ENCODE assay signal across 8 cellular contexts in the genomic region with DNA sequence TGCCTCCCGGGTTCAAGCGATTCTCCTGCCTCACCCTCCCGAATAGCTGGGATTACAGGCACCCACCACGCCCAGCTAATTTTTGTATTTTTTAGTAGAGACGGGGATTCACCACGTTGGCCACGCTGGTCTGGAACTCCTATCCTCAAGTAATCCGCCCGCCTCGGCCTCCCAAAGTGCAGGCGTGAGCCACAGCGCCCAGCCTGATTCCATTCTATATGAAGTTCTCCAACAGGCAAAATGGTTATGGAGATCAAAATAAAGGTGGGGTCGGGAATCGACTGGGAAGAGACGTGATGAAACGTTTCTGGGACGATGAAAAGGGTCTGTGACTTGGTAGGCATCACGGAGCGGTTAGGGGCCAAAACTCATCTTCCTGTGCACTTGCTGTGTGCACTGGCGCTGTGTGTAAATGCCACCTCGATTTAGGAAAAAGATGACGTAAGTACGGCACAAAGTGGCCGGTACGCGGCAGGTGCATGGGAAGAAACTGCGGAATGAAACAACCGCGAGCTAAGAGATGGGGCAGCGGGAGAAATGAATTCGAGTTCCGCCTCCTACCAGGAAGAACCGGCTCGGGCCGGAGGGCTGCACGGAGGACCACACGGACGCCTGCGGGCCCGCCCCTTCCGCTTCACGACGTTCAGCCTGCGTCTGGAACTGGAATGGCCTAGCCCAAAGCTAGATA. TPM values are rescaled to one million over a fixed set of nuclear protein-coding genes. Genes with fewer than 3 reads are reported as not detected.
DNase-seq lines count a peak whose midpoint lies in the region; ATAC-seq and TF ChIP-seq lines count a peak whose summit lies in the region.

No MANE protein-coding gene starts in this region.

- H3K79me2 ChIP-seq in trophoblast cell (ENCODE audit: control insufficient read depth, insufficient read depth, low read length, poor library complexity) = peaks cover 17% of the 10 kb centered on the region

- peak overlapping the region; percentile 58 for H4K8ac ChIP-seq in trophoblast cell (ENCODE audit: low read depth, low read length)

- peak overlapping the region; percentile 94 for H3K4me2 ChIP-seq in trophoblast cell (ENCODE audit: low read length)

- peak overlapping the region; percentile 68 for H3K9ac ChIP-seq in trophoblast cell (ENCODE audit: low read length)

- H3K27me3 Mint-ChIP-seq in activated naive CD8-positive, alpha-beta T cell treated with anti-CD3 and anti-CD28 coated beads, Interleukin-2, amount 50 U/mL, for 24 hours = no peaks in the 10 kb centered on the region
- peaks cover 3% of the 10 kb centered on the region for H3K27me3 Mint-ChIP-seq in type B pancreatic cell

- no peak for TF ChIP-seq CTCF in cardiac muscle cell (IDR thresholded peaks at IDR 0.05; ENCODE audit: low read depth, low read length)
- TF ChIP-seq CTCF in type B pancreatic cell (conservative IDR thresholded peaks at IDR 0.05) = no peak

- H3K36me3 ChIP-seq in cardiac muscle cell = no peaks in the 10 kb centered on the region
- H3K36me3 ChIP-seq in trophoblast cell (ENCODE audit: control insufficient read depth in 1 of 2, insufficient read depth in 2 of 2, low read length in 2 of 2) = peaks cover 0 to 2% of the 10 kb centered on the region in 2 experiments

- H2BK5ac ChIP-seq in trophoblast cell (ENCODE audit: low read depth, low read length, poor library complexity) = no peak overlapping the region

- H3K4me3 ChIP-seq in cardiac muscle cell (peak overlapping the region; percentile 86), trophoblast cell (ENCODE audit: low read depth, low read length) (peak overlapping the region; percentile 83)

- H2AK5ac ChIP-seq in trophoblast cell (ENCODE audit: low read length) = no peak overlapping the region

- H3K4ac ChIP-seq in trophoblast cell (ENCODE audit: low read depth, low read length) = peak overlapping the region; percentile 21

- H3K18ac ChIP-seq in trophoblast cell (ENCODE audit: low read length) = peak overlapping the region; percentile 9

- H3K9me3 Mint-ChIP-seq in activated naive CD8-positive, alpha-beta T cell treated with anti-CD3 and anti-CD28 coated beads, Interleukin-2, amount 50 U/mL, for 24 hours = no peaks in the 10 kb centered on the region
- no peaks in the 10 kb centered on the region for H3K9me3 Mint-ChIP-seq in type B pancreatic cell

- WGBS in trophoblast cell (ENCODE audit: extremely low coverage, insufficient coverage, insufficient read length) = no CpG with 5 or more reads among the region's 44 CpGs

- no peak overlapping the region for H2BK120ac ChIP-seq in trophoblast cell (ENCODE audit: insufficient read depth, low read length, poor library complexity)

- POLR2A ChIA-PET in HEK293T (lab: Yijun Ruan, JAX) = interaction anchor here (0.6 to 7.9 kb wide), 25 partner anchors 11 to 356 kb away, joined by 3 to 236 read pairs (median 10); partner anchors contain the start of genes ATP1B2, DNAH2, EFNB3 and FXR2

- H3K4me1 ChIP-seq in cardiac muscle cell (ENCODE audit: low read depth) (peaks cover 15% of the 10 kb centered on the region), trophoblast cell (ENCODE audit: control insufficient read depth in 1 of 2, insufficient read depth in 2 of 2, low read length in 2 of 2) (peaks cover 4 to 12% of the 10 kb centered on the region in 2 experiments)

- peak overlapping the region; percentile 96 for H3K27ac Mint-ChIP-seq in activated naive CD8-positive, alpha-beta T cell treated with anti-CD3 and anti-CD28 coated beads, Interleukin-2, amount 50 U/mL, for 24 hours
- peak overlapping the region; percentile 99 for H3K27ac Mint-ChIP-seq in type B pancreatic cell

- H2BK12ac ChIP-seq in trophoblast cell (ENCODE audit: low read length) = no peak overlapping the region

- peak overlapping the region; percentile 47 for H4K91ac ChIP-seq in trophoblast cell (ENCODE audit: low read depth, low read length)

- peak overlapping the region; percentile 37 for H4K12ac ChIP-seq in trophoblast cell (ENCODE audit: low read depth, low read length)

- peak overlapping the region; percentile 12 for H3K14ac ChIP-seq in trophoblast cell (ENCODE audit: low read length)

- peaks cover 20% of the 10 kb centered on the region for H3K79me1 ChIP-seq in trophoblast cell (ENCODE audit: low read length)

- DNase-seq in GF-D8 (lab: John Stamatoyannopoulos, UW) (peak; percentile 42), HEK293T (ENCODE audit: extremely low spot score) (peak; percentile 84), NAMALWA (ENCODE audit: low spot score) (peak; percentile 84), SW 1271 (lab: John Stamatoyannopoulos, UW) (peak; percentile 86 to 97), cardiac muscle cell (ENCODE audit: low read depth in 1 of 2, low spot score in 1 of 2) (peak; percentile 93 to 96), trophoblast cell (peak; percentile 94 to 95), type B pancreatic cell (ENCODE audit: extremely low spot score, unreplicated experiment) (peak; percentile 93)
- DNase-seq in activated naive CD8-positive, alpha-beta T cell treated with anti-CD3 and anti-CD28 coated beads, Interleukin-2, amount 50 U/mL, for 24 hours = peak; percentile 91

- CTCF ChIA-PET in HEK293T (lab: Yijun Ruan, JAX) = interaction anchor here (0.5 to 6.0 kb wide), 4 partner anchors 13 to 52 kb away, joined by 3 to 81 read pairs (median 3); partner anchors contain the start of gene SHBG

- H3K9me3 ChIP-seq in cardiac muscle cell (ENCODE audit: low read depth) = no peaks in the 10 kb centered on the region
- no peaks in the 10 kb centered on the region for H3K9me3 ChIP-seq in trophoblast cell (ENCODE audit: insufficient read depth, low read depth, low read length)

- H2AFZ ChIP-seq in trophoblast cell (ENCODE audit: insufficient read depth, low read length, poor library complexity) = no peak overlapping the region

- H3K27me3 ChIP-seq in cardiac muscle cell (no peaks in the 10 kb centered on the region), trophoblast cell (ENCODE audit: insufficient read depth, low read length) (no peaks in the 10 kb centered on the region)

- H3K4me3 Mint-ChIP-seq in activated naive CD8-positive, alpha-beta T cell treated with anti-CD3 and anti-CD28 coated beads, Interleukin-2, amount 50 U/mL, for 24 hours = peak overlapping the region; percentile 92
- peak overlapping the region; percentile 97 for H3K4me3 Mint-ChIP-seq in type B pancreatic cell

- peaks cover 50% of the 10 kb centered on the region for H3K4me1 Mint-ChIP-seq in activated naive CD8-positive, alpha-beta T cell treated with anti-CD3 and anti-CD28 coated beads, Interleukin-2, amount 50 U/mL, for 24 hours
- H3K4me1 Mint-ChIP-seq in type B pancreatic cell (ENCODE audit: unreplicated experiment) = peaks cover 25% of the 10 kb centered on the region

- ATAC-seq in activated naive CD8-positive, alpha-beta T cell treated with anti-CD3 and anti-CD28 coated beads, Interleukin-2, amount 50 U/mL, for 24 hours = peak; percentile 62

- H3K36me3 Mint-ChIP-seq in activated naive CD8-positive, alpha-beta T cell treated with anti-CD3 and anti-CD28 coated beads, Interleukin-2, amount 50 U/mL, for 24 hours (ENCODE audit: low read depth) = peaks cover 33% of the 10 kb centered on the region
- peaks cover 12% of the 10 kb centered on the region for H3K36me3 Mint-ChIP-seq in type B pancreatic cell

- H3K27ac ChIP-seq in cardiac muscle cell (peak overlapping the region; percentile 99), trophoblast cell (ENCODE audit: low read depth, low read length) (peak overlapping the region; percentile 88)

- no peak overlapping the region for H3K23ac ChIP-seq in trophoblast cell (ENCODE audit: low read length)

TF ChIP-seq in HEK293T, 16 proteins besides CTCF, POLR2A, EP300 and RAD21 (continues in another document):
- TF ChIP-seq L3MBTL2 (conservative IDR thresholded peaks at IDR 0.05) (peak; percentile 55), HDGF (IDR thresholded peaks at IDR 0.05; ENCODE audit: borderline replicate concordance) (no peak), LEF1 (IDR thresholded peaks at IDR 0.05; ENCODE audit: borderline replicate concordance) (no peak), FOXM1 (IDR thresholded peaks at IDR 0.05; ENCODE audit: borderline replicate concordance) (no peak), CTBP1 (IDR thresholded peaks at IDR 0.05; ENCODE audit: borderline replicate concordance) (0 out of 2 replicates have a peak, but pooled peaks have one; percentile 21), TARDBP (IDR thresholded peaks at IDR 0.05) (no peak), SP1 (IDR thresholded peaks at IDR 0.05) (no peak; the same call in 1 of the 2 replicates), BHLHE40 (IDR thresholded peaks at IDR 0.05; ENCODE audit: borderline replicate concordance) (no peak), ZNF384 (IDR thresholded peaks at IDR 0.05) (no peak), SUZ12 (IDR thresholded peaks at IDR 0.05) (no peak), FOXK2 (IDR thresholded peaks at IDR 0.05) (no peak), ELF4 (IDR thresholded peaks at IDR 0.05) (no peak; the same call in 1 of the 2 replicates)
- TF ChIP-seq, protein P1, sequence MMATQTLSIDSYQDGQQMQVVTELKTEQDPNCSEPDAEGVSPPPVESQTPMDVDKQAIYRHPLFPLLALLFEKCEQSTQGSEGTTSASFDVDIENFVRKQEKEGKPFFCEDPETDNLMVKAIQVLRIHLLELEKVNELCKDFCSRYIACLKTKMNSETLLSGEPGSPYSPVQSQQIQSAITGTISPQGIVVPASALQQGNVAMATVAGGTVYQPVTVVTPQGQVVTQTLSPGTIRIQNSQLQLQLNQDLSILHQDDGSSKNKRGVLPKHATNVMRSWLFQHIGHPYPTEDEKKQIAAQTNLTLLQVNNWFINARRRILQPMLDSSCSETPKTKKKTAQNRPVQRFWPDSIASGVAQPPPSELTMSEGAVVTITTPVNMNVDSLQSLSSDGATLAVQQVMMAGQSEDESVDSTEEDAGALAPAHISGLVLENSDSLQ (IDR thresholded peaks at IDR 0.05) = no peak

RNA-seq across cellular contexts. Expression of gene TP53, which starts 1.6 kb away (rescaled TPM):
- total RNA-seq in cardiac muscle cell = 28.9 and 30.9 TPM in 2 replicates
- polyA plus RNA-seq in cardiac muscle cell = 19.4 and 25.4 TPM in 2 replicates
- 93.7 and 94.5 TPM in 2 replicates for polyA plus RNA-seq in trophoblast cell (2013)
- 80.7 and 123 TPM in 2 replicates for total RNA-seq in type B pancreatic cell (ENCODE audit: low replicate concordance)

RNA-seq across cellular contexts. Expression of gene WRAP53, which starts 2.6 kb away (rescaled TPM):
- total RNA-seq in cardiac muscle cell = 11.5 and 12.0 TPM in 2 replicates
- polyA plus RNA-seq in cardiac muscle cell = 17.2 and 23.0 TPM in 2 replicates
- 11.1 and 12.0 TPM in 2 replicates for polyA plus RNA-seq in trophoblast cell (2013)
- 10.2 and 22.1 TPM in 2 replicates for total RNA-seq in type B pancreatic cell (ENCODE audit: low replicate concordance)

RNA-seq across cellular contexts. Expression of gene EFNB3, which starts 19.3 kb away (rescaled TPM):
- 60.2 and 70.3 TPM in 2 replicates for total RNA-seq in cardiac muscle cell
- polyA plus RNA-seq in cardiac muscle cell = 72.0 and 86.9 TPM in 2 replicates
- 9.3 TPM in 2 replicates for polyA plus RNA-seq in trophoblast cell (2013)
- 11.4 and 79.5 TPM in 2 replicates for total RNA-seq in type B pancreatic cell (ENCODE audit: low replicate concordance)

RNA-seq across cellular contexts. Expression of gene DNAH2, which starts 31.9 kb away (rescaled TPM):
- 0.88 and 3.0 TPM in 2 replicates for total RNA-seq in cardiac muscle cell
- 0.42 and 0.77 TPM in 2 replicates for polyA plus RNA-seq in cardiac muscle cell
- 0.03 and 0.05 TPM in 2 replicates for polyA plus RNA-seq in trophoblast cell (2013)
- total RNA-seq in type B pancreatic cell (ENCODE audit: low replicate concordance) = 0.10 and 1.0 TPM in 2 replicates

RNA-seq across cellular contexts. Expression of gene ATP1B2, which starts 35.0 kb away (rescaled TPM):
- total RNA-seq in cardiac muscle cell = 26.2 and 34.6 TPM in 2 replicates
- 157 TPM in 2 replicates for polyA plus RNA-seq in cardiac muscle cell
- 0.06 and 0.11 TPM in 2 replicates for polyA plus RNA-seq in trophoblast cell (2013)
- total RNA-seq in type B pancreatic cell (ENCODE audit: low replicate concordance) = 1.9 and 4.8 TPM in 2 replicates

Comparison
In these comparisons a context has a peak if more than half of its experiments do, and no peak if none do; other contexts are left out.
1. Peak in every context shown above with its lines: DNase-seq, ATAC-seq, H3K4me3 ChIP-seq and H3K27ac ChIP-seq.
2. DNase-seq: peak in every context shown above with its lines; median percentile 94 in cardiac muscle cell; 94 in trophoblast cell; 93 in type B pancreatic cell; 92 in SW 1271; 91 in activated naive CD8-positive, alpha-beta T cell treated with anti-CD3 and anti-CD28 coated beads, Interleukin-2, amount 50 U/mL, for 24 hours; 84 in HEK293T; 84 in NAMALWA; 42 in GF-D8.